ENCODE assay signal across 9 cellular contexts in genomic region chr10:78264361-78264760, GRCh38.
"Had no signal": no experiment of that assay in that cellular context is flagged by ENCODE, and none has a peak within 500 bp of the region (broad histone marks: within the 10 kb centered on the region; RNA-seq: fewer than 3 reads in every experiment).

No MANE protein-coding gene starts in this region.

- H3K27ac ChIP-seq: gastrocnemius medialis, neural progenitor cell, right lobe of liver had no signal

- H3K4me2 ChIP-seq: neural progenitor cell had no signal

- H3K9ac ChIP-seq: neural progenitor cell had no signal

- H3K36me3 ChIP-seq: gastrocnemius medialis, neural progenitor cell, right lobe of liver had no signal

- H3K27me3 ChIP-seq: gastrocnemius medialis, neural progenitor cell, right lobe of liver had no signal

- ATAC-seq: gastrocnemius medialis had no signal

- H3K4me1 ChIP-seq: neural progenitor cell, right lobe of liver had no signal

- DNase-seq: activated CD4-positive, alpha-beta T cell treated with anti-CD3 and anti-CD28 coated beads, Interleukin-2, amount 50 U/mL, for 1 hour; activated CD4-positive, CD25-positive, alpha-beta regulatory T cell; activated naive CD4-positive, alpha-beta T cell treated with anti-CD3 and anti-CD28 coated beads, Interleukin-2, amount 50 U/mL, for 16 hours; gastrocnemius medialis; right lobe of liver; SIG-M5; stimulated activated naive CD4-positive, alpha-beta T cell treated with Interleukin-2 at 50 U/mL for 16 hours; T-helper 2 cell had no signal

- H3K9me3 ChIP-seq: gastrocnemius medialis, right lobe of liver had no signal

- H2AFZ ChIP-seq: neural progenitor cell had no signal

- H3K4me3 ChIP-seq: gastrocnemius medialis, neural progenitor cell, right lobe of liver had no signal
